In genomic region chr3:44104668-44105321, GRCh38 we compare ENCODE assay signal across 9 cellular contexts.
DNase-seq lines count a peak whose midpoint lies in the region; ATAC-seq and TF ChIP-seq lines count a peak whose summit lies in the region.
"Had no signal": no experiment of that assay in that cellular context is flagged by ENCODE, and none has a peak within 500 bp of the region (broad histone marks: within the 10 kb centered on the region; RNA-seq: fewer than 3 reads in every experiment).

No MANE protein-coding gene starts in this region.

- peak overlapping the region; percentile 40 to 62 for H3K27ac Mint-ChIP-seq in activated naive CD4-positive, alpha-beta T cell treated with anti-CD3 and anti-CD28 coated beads, Interleukin-2, amount 50 U/mL, for 72 hours

- DNase-seq in GM12864 (ENCODE audit: low read depth): peak; percentile 55
- DNase-seq in KG1 (lab: John Stamatoyannopoulos, UW): peak; percentile 18
- DNase-seq in activated naive CD4-positive, alpha-beta T cell treated with anti-CD3 and anti-CD28 coated beads, Interleukin-2, amount 50 U/mL, for 72 hours (ENCODE audit: low spot score in 2 of 2): peak; percentile 54 to 65
- peak; percentile 19 for DNase-seq in pons (ENCODE audit: low spot score)
- DNase-seq in left lobe of liver (ENCODE audit: low spot score): no peak
- no peak for DNase-seq in NCI-H1694 treated with DMSO at 0.1 percent for 48 hours (lab: John Stamatoyannopoulos, UW)
- no peak for DNase-seq in D341Med (ENCODE audit: low spot score)

- no peaks in the 10 kb centered on the region for H3K9me3 Mint-ChIP-seq in activated naive CD4-positive, alpha-beta T cell treated with anti-CD3 and anti-CD28 coated beads, Interleukin-2, amount 50 U/mL, for 72 hours
- H3K9me3 Mint-ChIP-seq: IgD-negative memory B cell had no signal

- H3K4me3 ChIP-seq in GM12864 (ENCODE audit: low read depth, low read length): no peak overlapping the region

- H3K36me3 Mint-ChIP-seq in activated naive CD4-positive, alpha-beta T cell treated with anti-CD3 and anti-CD28 coated beads, Interleukin-2, amount 50 U/mL, for 72 hours: no peaks in the 10 kb centered on the region
- H3K36me3 Mint-ChIP-seq: IgD-negative memory B cell had no signal

- peak; percentile 94 for ATAC-seq in GM21825 (IDR thresholded peaks at IDR 0.05; ENCODE audit: unreplicated experiment)
- ATAC-seq in activated naive CD4-positive, alpha-beta T cell treated with anti-CD3 and anti-CD28 coated beads, Interleukin-2, amount 50 U/mL, for 72 hours: peak; percentile 100
- no peak for ATAC-seq in left lobe of liver

- TF ChIP-seq CTCF in GM12864 (IDR thresholded peaks at IDR 0.05; ENCODE audit: low read depth, low read length, missing control alignments): no peak

Comparison
In these comparisons a context has a peak if more than half of its experiments do, and no peak if none do; other contexts are left out.
1. DNase-seq: peak in GM12864 (single experiment), KG1 (single experiment), activated naive CD4-positive, alpha-beta T cell treated with anti-CD3 and anti-CD28 coated beads, Interleukin-2, amount 50 U/mL, for 72 hours (2 of 2) and pons (single experiment); none in left lobe of liver (single experiment), NCI-H1694 treated with DMSO at 0.1 percent for 48 hours (single experiment) and D341Med (single experiment).